Comparison of ENCODE assay signal across 1 cellular context in genomic region chrX:48919947-48920712, GRCh38.
A peak's percentile ranks its signal among the peaks of the same experiment; 100 is the strongest.
TF ChIP-seq lines count a peak whose summit lies in the region.

No MANE protein-coding gene starts in this region.

TF ChIP-seq in K562, 482 proteins besides CTCF, POLR2A, EP300 and RAD21 (continued from another document):
- TF ChIP-seq USF1 (CRISPR knock-in tag; IDR thresholded peaks at IDR 0.05) (peak; percentile 32; the same call in 1 of the 2 replicates), E2F4 (CRISPR knock-in tag; IDR thresholded peaks at IDR 0.05; ENCODE audit: low read depth) (no peak), CBFA2T3 (IDR thresholded peaks at IDR 0.05) (peak; percentile 60), ZNF316 (IDR thresholded peaks at IDR 0.05) (peak; percentile 66), RBM15 (IDR thresholded peaks at IDR 0.05; ENCODE audit: insufficient read depth, low read length) (no peak), FOXA3 (CRISPR knock-in tag; conservative IDR thresholded peaks at IDR 0.05 in 1 of 2, IDR thresholded peaks at IDR 0.05 in 1 of 2) (no peak), SMAD1 (IDR thresholded peaks at IDR 0.05; ENCODE audit: low read depth, low read length, partially characterized antibody) (no peak), ZNF830 (CRISPR knock-in tag; IDR thresholded peaks at IDR 0.05) (no peak), RBFOX2 (IDR thresholded peaks at IDR 0.05; ENCODE audit: low read depth, low read length) (no peak), TEAD4 (IDR thresholded peaks at IDR 0.05; ENCODE audit: low read length) (0 out of 2 replicates have a peak, but pooled peaks have one; percentile 25), TEAD4 (CRISPR knock-in tag; IDR thresholded peaks at IDR 0.05; ENCODE audit: borderline replicate concordance) (no peak), IRF2 (CRISPR knock-in tag; IDR thresholded peaks at IDR 0.05) (no peak), NR1H2 (CRISPR knock-in tag; IDR thresholded peaks at IDR 0.05) (no peak), GATAD2B (IDR thresholded peaks at IDR 0.05; ENCODE audit: borderline replicate concordance) (no peak), RNF219 (CRISPR knock-in tag; IDR thresholded peaks at IDR 0.05) (no peak), ZBTB5 (IDR thresholded peaks at IDR 0.05) (no peak), MAX (CRISPR knock-in tag; IDR thresholded peaks at IDR 0.05) (0 out of 2 replicates have a peak, but pooled peaks have one; percentile 6), MBD1 (CRISPR knock-in tag; IDR thresholded peaks at IDR 0.05) (no peak), ZNF175 (CRISPR knock-in tag; IDR thresholded peaks at IDR 0.05; ENCODE audit: low read depth) (no peak), CCAR2 (IDR thresholded peaks at IDR 0.05; ENCODE audit: low read depth, low read length) (no peak), SIN3B (IDR thresholded peaks at IDR 0.05; ENCODE audit: low read depth) (no peak), ZNF124 (CRISPR knock-in tag; IDR thresholded peaks at IDR 0.05) (no peak), ELK3 (CRISPR knock-in tag; IDR thresholded peaks at IDR 0.05) (no peak), CXXC5 (CRISPR knock-in tag; IDR thresholded peaks at IDR 0.05) (peak; percentile 38; the same call in 1 of the 2 replicates), ZNF253 (CRISPR knock-in tag; conservative IDR thresholded peaks at IDR 0.05) (no peak)
